Comparison of ENCODE assay signal across 8 cellular contexts in genomic region chr2:199463000-199463692, GRCh38. TPM values are rescaled to one million over a fixed set of nuclear protein-coding genes. Genes with fewer than 3 reads are reported as not detected.
A peak's percentile ranks its signal among the peaks of the same experiment; 100 is the strongest.
DNase-seq lines count a peak whose midpoint lies in the region; ATAC-seq and TF ChIP-seq lines count a peak whose summit lies in the region.

No MANE protein-coding gene starts in this region.

- H3K36me3 ChIP-seq in mesodermal cell (ENCODE audit: control insufficient read depth, insufficient read depth, low read length): no peaks in the 10 kb centered on the region

- ATAC-seq in GM18505 (IDR thresholded peaks at IDR 0.05; ENCODE audit: unreplicated experiment): peak; percentile 42
- ATAC-seq in WTC11: peak; percentile 14
- no peak for ATAC-seq in HG03196 (IDR thresholded peaks at IDR 0.05; ENCODE audit: unreplicated experiment)

- H3K4me3 ChIP-seq in epithelial cell of esophagus (ENCODE audit: low read length): peak overlapping the region; percentile 40
- peak overlapping the region; percentile 37 for H3K4me3 ChIP-seq in mesodermal cell (ENCODE audit: extremely low read depth, insufficient read depth, low read length, poor library complexity, severe bottlenecking)

- no peak overlapping the region for H3K27ac ChIP-seq in mesodermal cell (ENCODE audit: low read depth, low read length, severe bottlenecking)
- H3K27ac ChIP-seq in substantia nigra (ENCODE audit: low read depth, low read length, poor library complexity, severe bottlenecking): no peak overlapping the region

- TF ChIP-seq CTCF in AG09319 (IDR thresholded peaks at IDR 0.05; ENCODE audit: low read depth, low read length): peak; percentile 85
- peak; percentile 59; the same call in 1 of the 2 replicates for TF ChIP-seq CTCF in WTC11 (IDR thresholded peaks at IDR 0.05)
- TF ChIP-seq CTCF in epithelial cell of esophagus (IDR thresholded peaks at IDR 0.05; ENCODE audit: insufficient read depth, low read depth, low read length, missing control alignments): peak; percentile 58

- no peaks in the 10 kb centered on the region for H3K36me3 Mint-ChIP-seq in WTC11

- peak overlapping the region; percentile 88 for H3K4me3 Mint-ChIP-seq in WTC11

- no peak overlapping the region for H3K27ac Mint-ChIP-seq in WTC11

- TF ChIP-seq POLR2A in GM18505 (IDR thresholded peaks at IDR 0.05; ENCODE audit: borderline replicate concordance, extremely low read depth, insufficient read depth, insufficient read length): no peak

- POLR2A ChIA-PET in WTC11 (lab: Charles Lee): no interaction called here

- peaks cover 81% of the 10 kb centered on the region for H3K27me3 Mint-ChIP-seq in WTC11 (ENCODE audit: low read depth)

- CTCF ChIA-PET in WTC11 (lab: Charles Lee): interaction anchor here (0.7 to 2.4 kb wide), 4 partner anchors 8 to 24 kb away, joined by 3 to 11 read pairs (median 5); no protein-coding TSS in a partner anchor

- H3K9me3 Mint-ChIP-seq in WTC11: no peaks in the 10 kb centered on the region

- 0 to 1% methylated on average over 42 to 52 of the region's 60 CpGs for WGBS in mesodermal cell (ENCODE audit: insufficient coverage in 2 of 2), 2 experiments

- peaks cover 52% of the 10 kb centered on the region for H3K4me1 Mint-ChIP-seq in WTC11

- peaks cover 12% of the 10 kb centered on the region for H3K4me1 ChIP-seq in mesodermal cell (ENCODE audit: control insufficient read depth, insufficient read depth, low read length, poor library complexity, severe bottlenecking)

- DNase-seq in AG09319 (ENCODE audit: extremely low read depth, low read depth) (peak; percentile 40), LoVo (ENCODE audit: low spot score) (peak; percentile 89), WTC11 (ENCODE audit: low spot score) (peak; percentile 87), epithelial cell of esophagus (ENCODE audit: low read depth) (peak; percentile 44), substantia nigra (lab: John Stamatoyannopoulos, UW) (peak in 39 of 49 donors; percentile 21 to 76 (median 51))

- H3K9me3 ChIP-seq in mesodermal cell (ENCODE audit: control insufficient read depth, low read length): no peaks in the 10 kb centered on the region

TF ChIP-seq in WTC11, 78 proteins besides CTCF, POLR2A, EP300 and RAD21 (continues in another document):
- peak; percentile 54; the same call in 1 of the 2 replicates for TF ChIP-seq ETV6 (CRISPR knock-in tag; IDR thresholded peaks at IDR 0.05)
- no peak for TF ChIP-seq NFE2L1 (CRISPR knock-in tag; IDR thresholded peaks at IDR 0.05)
- TF ChIP-seq TEAD1 (CRISPR knock-in tag; IDR thresholded peaks at IDR 0.05): no peak
- TF ChIP-seq FOXP1 (CRISPR knock-in tag; IDR thresholded peaks at IDR 0.05; ENCODE audit: borderline replicate concordance): 0 out of 2 replicates have a peak, but pooled peaks have one; percentile 13
- peak; percentile 72; the same call in 1 of the 2 replicates for TF ChIP-seq ZBTB21 (CRISPR knock-in tag; IDR thresholded peaks at IDR 0.05; ENCODE audit: borderline replicate concordance)
- peak; percentile 89 for TF ChIP-seq HMGXB4 (CRISPR knock-in tag; IDR thresholded peaks at IDR 0.05)
- TF ChIP-seq TCF7 (CRISPR knock-in tag; IDR thresholded peaks at IDR 0.05; ENCODE audit: low read depth): no peak
- TF ChIP-seq ARID4B (CRISPR knock-in tag; IDR thresholded peaks at IDR 0.05; ENCODE audit: borderline replicate concordance): no peak
- TF ChIP-seq RORB (CRISPR knock-in tag; IDR thresholded peaks at IDR 0.05): no peak
- TF ChIP-seq PRDM15 (CRISPR knock-in tag; IDR thresholded peaks at IDR 0.05): no peak
- no peak for TF ChIP-seq NR3C1 (CRISPR knock-in tag; conservative IDR thresholded peaks at IDR 0.05; ENCODE audit: low read depth)
- TF ChIP-seq CDX4 (CRISPR knock-in tag; IDR thresholded peaks at IDR 0.05; ENCODE audit: borderline replicate concordance): no peak
- TF ChIP-seq ZNF396 (CRISPR knock-in tag; IDR thresholded peaks at IDR 0.05; ENCODE audit: borderline replicate concordance): no peak
- TF ChIP-seq SMAD4 (CRISPR knock-in tag; IDR thresholded peaks at IDR 0.05): no peak
- no peak for TF ChIP-seq ZNF416 (CRISPR knock-in tag; IDR thresholded peaks at IDR 0.05)
- peak; percentile 59; the same call in 1 of the 2 replicates for TF ChIP-seq ZNF423 (CRISPR knock-in tag; IDR thresholded peaks at IDR 0.05)
- TF ChIP-seq ZNF232 (CRISPR knock-in tag; IDR thresholded peaks at IDR 0.05): peak; percentile 43; the same call in 1 of the 2 replicates
- TF ChIP-seq HMGA2 (CRISPR knock-in tag; IDR thresholded peaks at IDR 0.05): no peak
- TF ChIP-seq ZNF671 (CRISPR knock-in tag; IDR thresholded peaks at IDR 0.05): no peak
- no peak for TF ChIP-seq ELF4 (CRISPR knock-in tag; IDR thresholded peaks at IDR 0.05; ENCODE audit: low read depth)

RNA-seq across cellular contexts. Expression of gene SATB2, which starts 5.4 kb away (rescaled TPM):
- total RNA-seq in WTC11 (2021): 14.9 to 22.1 TPM (median 16.6 TPM) in 3 replicates
- 7.0 TPM for polyA plus RNA-seq in mesodermal cell (2013, experiment 1 of 2)
- polyA plus RNA-seq in mesodermal cell (2013, experiment 2 of 2): 5.4 TPM
